1 cellular context compared by ENCODE assay signal in genomic region chr5:169641253-169641652, GRCh38.
A peak's percentile ranks its signal among the peaks of the same experiment; 100 is the strongest.
TF ChIP-seq lines count a peak whose summit lies in the region.

No MANE protein-coding gene starts in this region.

TF ChIP-seq in K562, 482 proteins besides CTCF, POLR2A, EP300 and RAD21 (continued from another document):
- peak; percentile 83 for TF ChIP-seq REST (CRISPR knock-in tag; IDR thresholded peaks at IDR 0.05; ENCODE audit: low read depth)
